1 cellular context compared by ENCODE assay signal in genomic region chr16:12584488-12585233, GRCh38.
TF ChIP-seq lines count a peak whose summit lies in the region.

No MANE protein-coding gene starts in this region.

TF ChIP-seq in K562, 482 proteins besides CTCF, POLR2A, EP300 and RAD21 (continued from another document):
- TF ChIP-seq, protein P1, sequence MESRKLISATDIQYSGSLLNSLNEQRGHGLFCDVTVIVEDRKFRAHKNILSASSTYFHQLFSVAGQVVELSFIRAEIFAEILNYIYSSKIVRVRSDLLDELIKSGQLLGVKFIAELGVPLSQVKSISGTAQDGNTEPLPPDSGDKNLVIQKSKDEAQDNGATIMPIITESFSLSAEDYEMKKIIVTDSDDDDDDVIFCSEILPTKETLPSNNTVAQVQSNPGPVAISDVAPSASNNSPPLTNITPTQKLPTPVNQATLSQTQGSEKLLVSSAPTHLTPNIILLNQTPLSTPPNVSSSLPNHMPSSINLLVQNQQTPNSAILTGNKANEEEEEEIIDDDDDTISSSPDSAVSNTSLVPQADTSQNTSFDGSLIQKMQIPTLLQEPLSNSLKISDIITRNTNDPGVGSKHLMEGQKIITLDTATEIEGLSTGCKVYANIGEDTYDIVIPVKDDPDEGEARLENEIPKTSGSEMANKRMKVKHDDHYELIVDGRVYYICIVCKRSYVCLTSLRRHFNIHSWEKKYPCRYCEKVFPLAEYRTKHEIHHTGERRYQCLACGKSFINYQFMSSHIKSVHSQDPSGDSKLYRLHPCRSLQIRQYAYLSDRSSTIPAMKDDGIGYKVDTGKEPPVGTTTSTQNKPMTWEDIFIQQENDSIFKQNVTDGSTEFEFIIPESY (CRISPR knock-in tag; IDR thresholded peaks at IDR 0.05), result peak; percentile 75; the same call in 1 of the 2 replicates
- TF ChIP-seq ZNF589 (CRISPR knock-in tag; IDR thresholded peaks at IDR 0.05; ENCODE audit: low read depth) (peak; percentile 72), FOSL1 (tag; conservative IDR thresholded peaks at IDR 0.05) (peak; percentile 89), ZNF24 (IDR thresholded peaks at IDR 0.05) (no peak), MEF2D (tag; conservative IDR thresholded peaks at IDR 0.05; ENCODE audit: low read depth) (0 out of 2 replicates have a peak, but pooled peaks have one; percentile 38), CEBPG (CRISPR knock-in tag; IDR thresholded peaks at IDR 0.05) (peak; percentile 60; the same call in 1 of the 2 replicates), CEBPG (tag; conservative IDR thresholded peaks at IDR 0.05 in 1 of 2, IDR thresholded peaks at IDR 0.05 in 1 of 2) (peak in 1 of 2 experiments; percentile 52; a peak in 1 of 4 replicates), MAFG (tag; conservative IDR thresholded peaks at IDR 0.05) (0 out of 2 replicates have a peak, but pooled peaks have one; percentile 11), PTBP1 (IDR thresholded peaks at IDR 0.05; ENCODE audit: low read depth, low read length) (no peak), ZNF253 (CRISPR knock-in tag; conservative IDR thresholded peaks at IDR 0.05) (no peak), SOX6 (IDR thresholded peaks at IDR 0.05) (peak; percentile 76), UBTF (IDR thresholded peaks at IDR 0.05; ENCODE audit: borderline replicate concordance in 1 of 2, low read depth in 2 of 2, low read length in 2 of 2) (no peak), NFE2 (IDR thresholded peaks at IDR 0.05; ENCODE audit: low read depth) (0 out of 2 replicates have a peak, but pooled peaks have one; percentile 14), NR2C1 (IDR thresholded peaks at IDR 0.05) (no peak), NR2C1 (tag; IDR thresholded peaks at IDR 0.05) (no peak), JUND (IDR thresholded peaks at IDR 0.05; ENCODE audit: borderline replicate concordance, low read depth, low read length) (0 out of 2 replicates have a peak, but pooled peaks have one; percentile 37), JUND (tag; IDR thresholded peaks at IDR 0.05; ENCODE audit: borderline replicate concordance, low read depth, low read length) (peak; percentile 43; the same call in 2 of the 3 replicates), LCOR (CRISPR knock-in tag; IDR thresholded peaks at IDR 0.05) (peak; percentile 58; the same call in 1 of the 2 replicates), DMBX1 (CRISPR knock-in tag; IDR thresholded peaks at IDR 0.05; ENCODE audit: borderline replicate concordance) (peak; percentile 78; the same call in 1 of the 2 replicates), AFF4 (CRISPR knock-in tag; IDR thresholded peaks at IDR 0.05) (no peak), ARID1B (IDR thresholded peaks at IDR 0.05) (peak; percentile 39; the same call in 1 of the 2 replicates), VEZF1 (CRISPR knock-in tag; IDR thresholded peaks at IDR 0.05) (no peak), ZNF740 (CRISPR knock-in tag; IDR thresholded peaks at IDR 0.05) (no peak), ZNF740 (tag; IDR thresholded peaks at IDR 0.05) (no peak), PPARD (CRISPR knock-in tag; IDR thresholded peaks at IDR 0.05) (no peak), ADNP (tag; IDR thresholded peaks at IDR 0.05) (peak; percentile 81), ZKSCAN8 (CRISPR knock-in tag; IDR thresholded peaks at IDR 0.05) (0 out of 2 replicates have a peak, but pooled peaks have one; percentile 39), SMARCA4 (IDR thresholded peaks at IDR 0.05) (0 out of 2 replicates have a peak, but pooled peaks have one; percentile 35), SMARCB1 (IDR thresholded peaks at IDR 0.05; ENCODE audit: insufficient read length, low read depth) (no peak), ZFX (CRISPR knock-in tag; IDR thresholded peaks at IDR 0.05) (peak; percentile 34; the same call in 1 of the 2 replicates), CXXC5 (CRISPR knock-in tag; IDR thresholded peaks at IDR 0.05) (0 out of 2 replicates have a peak, but pooled peaks have one; percentile 14), NR2C2 (CRISPR knock-in tag; IDR thresholded peaks at IDR 0.05) (no peak), NR2C2 (tag; IDR thresholded peaks at IDR 0.05) (peak; percentile 82), PHB2 (IDR thresholded peaks at IDR 0.05; ENCODE audit: low read depth) (no peak), DPF2 (IDR thresholded peaks at IDR 0.05) (0 out of 2 replicates have a peak, but pooled peaks have one; percentile 45), E2F8 (IDR thresholded peaks at IDR 0.05; ENCODE audit: low read depth, partially characterized antibody) (no peak), E2F5 (CRISPR knock-in tag; IDR thresholded peaks at IDR 0.05) (no peak), ZNF184 (CRISPR knock-in tag; IDR thresholded peaks at IDR 0.05) (no peak), ZNF699 (CRISPR knock-in tag; IDR thresholded peaks at IDR 0.05; ENCODE audit: insufficient replicate concordance) (no peak), ZNF311 (CRISPR knock-in tag; IDR thresholded peaks at IDR 0.05) (no peak), PRMT5 (CRISPR knock-in tag; IDR thresholded peaks at IDR 0.05) (no peak)
- TF ChIP-seq, protein P2, sequence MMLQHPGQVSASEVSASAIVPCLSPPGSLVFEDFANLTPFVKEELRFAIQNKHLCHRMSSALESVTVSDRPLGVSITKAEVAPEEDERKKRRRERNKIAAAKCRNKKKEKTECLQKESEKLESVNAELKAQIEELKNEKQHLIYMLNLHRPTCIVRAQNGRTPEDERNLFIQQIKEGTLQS (IDR thresholded peaks at IDR 0.05), result peak; percentile 47; the same call in 1 of the 2 replicates
- TF ChIP-seq, protein P2 (CRISPR knock-in tag; conservative IDR thresholded peaks at IDR 0.05), result no peak
